In the genomic region with DNA sequence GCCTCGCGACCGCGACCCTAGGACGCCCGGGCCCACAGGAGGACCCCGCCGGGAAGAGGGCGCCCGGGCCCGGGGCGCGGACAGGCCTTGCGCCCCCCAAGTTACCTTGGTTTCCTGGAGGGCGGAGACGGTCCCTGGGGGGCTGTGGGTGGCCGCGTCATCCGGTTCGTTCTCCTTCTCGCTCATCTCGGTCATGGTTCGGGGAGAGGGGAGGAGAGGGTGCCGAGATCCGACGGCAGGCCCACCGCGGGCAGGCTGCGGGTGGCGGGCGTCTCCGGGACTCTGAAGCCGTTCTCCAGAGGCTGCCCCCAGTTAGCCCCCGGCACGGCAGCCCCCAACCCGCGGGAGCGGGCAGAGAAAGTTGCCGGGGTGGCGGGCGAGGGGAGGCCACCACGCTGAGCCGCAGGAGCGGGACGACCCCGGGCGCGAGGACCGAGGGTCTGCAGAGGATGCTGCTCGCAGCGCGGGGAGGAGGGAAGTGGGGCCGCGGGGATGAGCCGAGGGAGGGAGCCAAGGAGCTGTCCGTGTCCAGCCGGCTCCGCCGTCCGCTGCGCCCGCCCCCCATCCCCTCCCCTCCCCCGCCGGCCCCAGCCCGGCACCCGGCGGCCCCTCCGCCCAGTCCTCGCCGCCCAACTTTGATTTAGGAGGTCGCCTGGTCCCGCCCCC, we compare ENCODE assay signal across 1 cellular context.
TF ChIP-seq lines count a peak whose summit lies in the region.

A gene with protein sequence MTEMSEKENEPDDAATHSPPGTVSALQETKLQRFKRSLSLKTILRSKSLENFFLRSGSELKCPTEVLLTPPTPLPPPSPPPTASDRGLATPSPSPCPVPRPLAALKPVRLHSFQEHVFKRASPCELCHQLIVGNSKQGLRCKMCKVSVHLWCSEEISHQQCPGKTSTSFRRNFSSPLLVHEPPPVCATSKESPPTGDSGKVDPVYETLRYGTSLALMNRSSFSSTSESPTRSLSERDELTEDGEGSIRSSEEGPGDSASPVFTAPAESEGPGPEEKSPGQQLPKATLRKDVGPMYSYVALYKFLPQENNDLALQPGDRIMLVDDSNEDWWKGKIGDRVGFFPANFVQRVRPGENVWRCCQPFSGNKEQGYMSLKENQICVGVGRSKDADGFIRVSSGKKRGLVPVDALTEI (minus strand): TSS at position 638 of the 666 bp plus-strand sequence. CDS start 443 bp downstream, at position 195.

TF ChIP-seq in K562, 482 proteins besides CTCF, POLR2A, EP300 and RAD21 (continued from another document):
- TF ChIP-seq, protein P1, sequence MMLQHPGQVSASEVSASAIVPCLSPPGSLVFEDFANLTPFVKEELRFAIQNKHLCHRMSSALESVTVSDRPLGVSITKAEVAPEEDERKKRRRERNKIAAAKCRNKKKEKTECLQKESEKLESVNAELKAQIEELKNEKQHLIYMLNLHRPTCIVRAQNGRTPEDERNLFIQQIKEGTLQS (IDR thresholded peaks at IDR 0.05), result no peak
- TF ChIP-seq, protein P1 (CRISPR knock-in tag; conservative IDR thresholded peaks at IDR 0.05), result no peak
- TF ChIP-seq ZFP1 (CRISPR knock-in tag; IDR thresholded peaks at IDR 0.05), result no peak
- peak; percentile 37; the same call in 1 of the 2 replicates for TF ChIP-seq ZBTB7A (IDR thresholded peaks at IDR 0.05; ENCODE audit: borderline replicate concordance, control insufficient read depth, low read depth, low read length)
- 0 out of 2 replicates have a peak, but pooled peaks have one; percentile 28 for TF ChIP-seq SAFB (IDR thresholded peaks at IDR 0.05; ENCODE audit: borderline replicate concordance, low read depth, low read length)
